In the genomic region with DNA sequence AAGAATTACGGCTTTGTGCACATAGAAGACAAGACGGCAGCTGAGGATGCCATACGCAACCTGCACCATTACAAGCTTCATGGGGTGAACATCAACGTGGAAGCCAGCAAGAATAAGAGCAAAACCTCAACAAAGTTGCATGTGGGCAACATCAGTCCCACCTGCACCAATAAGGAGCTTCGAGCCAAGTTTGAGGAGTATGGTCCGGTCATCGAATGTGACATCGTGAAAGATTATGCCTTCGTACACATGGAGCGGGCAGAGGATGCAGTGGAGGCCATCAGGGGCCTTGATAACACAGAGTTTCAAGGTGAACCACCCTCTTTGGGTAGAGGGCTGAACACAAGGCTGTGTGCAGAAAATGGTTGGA, we compare ENCODE assay signal across 1 cellular context.
TF ChIP-seq lines count a peak whose summit lies in the region.

No MANE protein-coding gene starts in this region.

TF ChIP-seq in H1, 55 proteins besides CTCF, POLR2A, EP300 and RAD21:
- 0 out of 2 replicates have a peak, but pooled peaks have one; percentile 22 for TF ChIP-seq POLR2AphosphoS5 (IDR thresholded peaks at IDR 0.05; ENCODE audit: low read depth, low read length)
